ENCODE assay signal across 25 cellular contexts in the genomic region with DNA sequence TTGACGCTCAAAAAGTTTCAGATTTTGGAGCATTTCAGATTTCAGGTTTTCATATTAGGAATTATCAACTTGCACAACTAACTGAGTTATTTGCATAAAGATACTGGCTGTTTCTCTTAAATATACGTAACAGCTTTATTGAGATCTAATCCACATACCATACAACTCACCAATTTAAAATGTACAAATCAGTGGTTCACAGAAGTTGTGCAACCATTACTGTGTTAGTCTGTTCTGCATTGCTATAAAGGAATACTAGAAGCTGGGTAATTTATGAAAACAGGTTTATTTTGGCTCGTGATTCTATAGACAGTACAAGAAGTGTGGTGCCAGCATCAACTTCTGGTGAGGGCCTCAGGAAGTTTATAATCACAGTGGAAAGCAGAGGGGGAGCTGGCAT.
"Had no signal": no experiment of that assay in that cellular context is flagged by ENCODE, and none has a peak within 500 bp of the region (broad histone marks: within the 10 kb centered on the region; RNA-seq: fewer than 3 reads in every experiment).

No MANE protein-coding gene starts in this region.

- ATAC-seq: activated CD4-positive, CD25-positive, alpha-beta regulatory T cell treated with anti-CD3 and anti-CD28 coated beads, Interleukin-2, amount 50 U/mL, for 24 hours; activated CD8-positive, alpha-beta memory T cell treated with anti-CD3 and anti-CD28 coated beads, Interleukin-2, amount 10 ng/mL, durations not matched to agents 7 days and 5 days; gastroesophageal sphincter; left colon; naive thymus-derived CD8-positive, alpha-beta T cell had no signal

- H3K27ac ChIP-seq: brain microvascular endothelial cell, esophagus muscularis mucosa, gastroesophageal sphincter, hepatocyte, right atrium auricular region, testis, transverse colon, WERI-Rb-1 had no signal

- H3K9me3 ChIP-seq: esophagus muscularis mucosa, gastroesophageal sphincter, right atrium auricular region, testis, transverse colon had no signal

- DNase-seq: activated CD4-positive, alpha-beta T cell treated with anti-CD3 and anti-CD28 coated beads for 48 hours; activated CD4-positive, alpha-beta T cell treated with anti-CD3 and anti-CD28 coated beads, Interleukin-2, amount 50 U/mL, for 48 hours; activated CD8-positive, alpha-beta memory T cell treated with anti-CD3 and anti-CD28 coated beads, Interleukin-2, amount 10 ng/mL, durations not matched to agents 7 days and 5 days; activated effector memory CD4-positive, alpha-beta T cell treated with anti-CD3 and anti-CD28 coated beads, Interleukin-2, amount 50 U/mL, for 16 hours; activated naive CD4-positive, alpha-beta T cell treated with anti-CD3 and anti-CD28 coated beads for 36 hours; activated naive CD8-positive, alpha-beta T cell treated with anti-CD3 and anti-CD28 coated beads, Interleukin-2, amount 10 ng/mL, durations not matched to agents 7 days and 5 days; activated T-cell treated with anti-CD3 and anti-CD28 coated beads for 4 hours; amniotic stem cell; brain microvascular endothelial cell; kidney; left colon; naive thymus-derived CD8-positive, alpha-beta T cell; stimulated activated CD4-positive, alpha-beta T cell treated with anti-CD3 and anti-CD28 coated beads, Interleukin-2, amount 100 ng/mL, for 48 hours; stimulated activated naive CD4-positive, alpha-beta T cell treated with Interleukin-2 at 50 U/mL for 16 hours; T-helper 1 cell; T-helper 9 cell; testis; transverse colon; WERI-Rb-1 had no signal

- H3K4me3 ChIP-seq: esophagus muscularis mucosa, gastroesophageal sphincter, hepatocyte, right atrium auricular region, testis, transverse colon had no signal

- H3K9me3 Mint-ChIP-seq: activated naive CD4-positive, alpha-beta T cell treated with anti-CD3 and anti-CD28 coated beads for 36 hours; activated naive CD8-positive, alpha-beta T cell treated with anti-CD3 and anti-CD28 coated beads, Interleukin-2, amount 10 ng/mL, durations not matched to agents 7 days and 5 days; dendritic cell treated with granulocyte-macrophage colony-stimulating factor and Interleukin-4, amounts not matched to agents 40 ng/mL and 50 ng/mL, for 4 days; naive thymus-derived CD8-positive, alpha-beta T cell had no signal

- H3K27me3 Mint-ChIP-seq: activated CD8-positive, alpha-beta memory T cell treated with anti-CD3 and anti-CD28 coated beads, Interleukin-2, amount 10 ng/mL, durations not matched to agents 7 days and 5 days; activated naive CD8-positive, alpha-beta T cell treated with anti-CD3 and anti-CD28 coated beads, Interleukin-2, amount 10 ng/mL, durations not matched to agents 7 days and 5 days; dendritic cell treated with granulocyte-macrophage colony-stimulating factor and Interleukin-4, amounts not matched to agents 40 ng/mL and 50 ng/mL, for 4 days; naive thymus-derived CD8-positive, alpha-beta T cell had no signal

- H3K4me1 ChIP-seq: right atrium auricular region, testis had no signal

- H2AFZ ChIP-seq: hepatocyte had no signal

- H3K4me2 ChIP-seq: hepatocyte had no signal

- H3K27me3 ChIP-seq: brain microvascular endothelial cell, esophagus muscularis mucosa, gastroesophageal sphincter, hepatocyte, right atrium auricular region, testis, transverse colon had no signal

- H3K27ac Mint-ChIP-seq: activated CD8-positive, alpha-beta memory T cell treated with anti-CD3 and anti-CD28 coated beads, Interleukin-2, amount 10 ng/mL, durations not matched to agents 7 days and 5 days; activated naive CD4-positive, alpha-beta T cell treated with anti-CD3 and anti-CD28 coated beads for 36 hours; activated naive CD8-positive, alpha-beta T cell treated with anti-CD3 and anti-CD28 coated beads, Interleukin-2, amount 10 ng/mL, durations not matched to agents 7 days and 5 days; dendritic cell treated with granulocyte-macrophage colony-stimulating factor and Interleukin-4, amounts not matched to agents 40 ng/mL and 50 ng/mL, for 4 days had no signal

- H3K4me3 Mint-ChIP-seq: activated CD8-positive, alpha-beta memory T cell treated with anti-CD3 and anti-CD28 coated beads, Interleukin-2, amount 10 ng/mL, durations not matched to agents 7 days and 5 days; activated naive CD4-positive, alpha-beta T cell treated with anti-CD3 and anti-CD28 coated beads for 36 hours; activated naive CD8-positive, alpha-beta T cell treated with anti-CD3 and anti-CD28 coated beads, Interleukin-2, amount 10 ng/mL, durations not matched to agents 7 days and 5 days; dendritic cell treated with granulocyte-macrophage colony-stimulating factor and Interleukin-4, amounts not matched to agents 40 ng/mL and 50 ng/mL, for 4 days had no signal
